10 cellular contexts compared by ENCODE assay signal in genomic region chr3:29430558-29430971, GRCh38.
DNase-seq lines count a peak whose midpoint lies in the region; ATAC-seq and TF ChIP-seq lines count a peak whose summit lies in the region.
"Had no signal": no experiment of that assay in that cellular context is flagged by ENCODE, and none has a peak within 500 bp of the region (broad histone marks: within the 10 kb centered on the region; RNA-seq: fewer than 3 reads in every experiment).

No MANE protein-coding gene starts in this region.

- H3K27me3 ChIP-seq in mammary epithelial cell (ENCODE audit: insufficient read depth, low read length) (no peaks in the 10 kb centered on the region), left lung (no peaks in the 10 kb centered on the region)

- intact Hi-C loops in MCF 10A (cut with micrococcal nuclease) (no loop called here), mammary epithelial cell (cut with micrococcal nuclease) (no loop called here), left lung (cut with DNase I) (no loop called here)

- H3K4me2 ChIP-seq in mammary epithelial cell (ENCODE audit: insufficient read depth, low read depth, low read length) = no peak overlapping the region

- no peak overlapping the region for H3K9ac ChIP-seq in mammary epithelial cell (ENCODE audit: insufficient read depth, low read length)

- no peak overlapping the region for H3K4me3 Mint-ChIP-seq in MCF 10A (ENCODE audit: unreplicated experiment)
- H3K4me3 Mint-ChIP-seq: activated CD8-positive, alpha-beta T cell treated with anti-CD3 and anti-CD28 coated beads, Interleukin-2, amount 10 ng/mL, durations not matched to agents 7 days and 5 days had no signal

- no peak overlapping the region for H3K27ac ChIP-seq in mammary epithelial cell (ENCODE audit: insufficient read depth, low read depth, low read length)
- peak overlapping the region; percentile 18 to 29 for H3K27ac ChIP-seq in left lung

- no peaks in the 10 kb centered on the region for H4K20me1 ChIP-seq in mammary epithelial cell (ENCODE audit: insufficient read depth, low read length)

- dilution Hi-C loops in mammary epithelial cell (cut with HindIII; ENCODE audit: low sequenced_read_pairs) = no loop called here

- H3K4me1 ChIP-seq in mammary epithelial cell (ENCODE audit: insufficient read depth, low read length) (no peaks in the 10 kb centered on the region), left lung (peaks cover 0 to 8% of the 10 kb centered on the region in 2 donors)

- WGBS in mammary epithelial cell (ENCODE audit: low coverage, missing lambda C conversion rate) = 31% methylated on average over 1 of the region's 1 CpG

- H3K36me3 ChIP-seq in mammary epithelial cell (ENCODE audit: insufficient read depth, low read length) = no peaks in the 10 kb centered on the region
- no peaks in the 10 kb centered on the region for H3K36me3 ChIP-seq in left lung

- DNase-seq in MCF 10A (ENCODE audit: unreplicated experiment) (no peak), mammary epithelial cell (no peak), amniotic stem cell (lab: John Stamatoyannopoulos, UW) (peak; percentile 17), left lung (no peak), GM20000 (ENCODE audit: low spot score) (no peak), DMS53 (lab: John Stamatoyannopoulos, UW) (no peak), OCI-M1 (lab: John Stamatoyannopoulos, UW) (no peak)
- DNase-seq: activated CD8-positive, alpha-beta T cell treated with anti-CD3 and anti-CD28 coated beads, Interleukin-2, amount 10 ng/mL, durations not matched to agents 7 days and 5 days; SHP77 treated with DMSO at 0.1 percent for 48 hours had no signal

- peak; percentile 33 for ATAC-seq in left lung
- ATAC-seq in HG02884 (IDR thresholded peaks at IDR 0.05; ENCODE audit: unreplicated experiment) = no peak
- ATAC-seq: activated CD8-positive, alpha-beta T cell treated with anti-CD3 and anti-CD28 coated beads, Interleukin-2, amount 10 ng/mL, durations not matched to agents 7 days and 5 days had no signal

- POLR2A ChIA-PET in MCF 10A (lab: Yijun Ruan, JAX) = interaction anchor here (0.8 to 1.5 kb wide), 3 partner anchors 21 to 326 kb away, joined by 3 to 4 read pairs (median 4); no protein-coding TSS in a partner anchor

- peak overlapping the region; percentile 7 for H3K27ac Mint-ChIP-seq in MCF 10A (ENCODE audit: low read depth, unreplicated experiment)
- H3K27ac Mint-ChIP-seq: activated CD8-positive, alpha-beta T cell treated with anti-CD3 and anti-CD28 coated beads, Interleukin-2, amount 10 ng/mL, durations not matched to agents 7 days and 5 days had no signal

- peaks cover 9% of the 10 kb centered on the region for H3K36me3 Mint-ChIP-seq in MCF 10A (ENCODE audit: insufficient read depth, unreplicated experiment)

- CTCF ChIA-PET in MCF 10A (lab: Yijun Ruan, JAX) (interaction anchor here (0.7 kb wide), 1 partner anchor 576 kb away, joined by 3 read pairs; no protein-coding TSS in a partner anchor), mammary epithelial cell (lab: Charles Lee; ENCODE audit: low non-redundant PET) (no interaction called here)

- H2AFZ ChIP-seq in mammary epithelial cell (ENCODE audit: low read depth, low read length) = no peak overlapping the region

- no peaks in the 10 kb centered on the region for H3K79me2 ChIP-seq in mammary epithelial cell (ENCODE audit: insufficient read depth, low read length)

- TF ChIP-seq CTCF in MCF 10A (IDR thresholded peaks at IDR 0.05; ENCODE audit: unreplicated experiment) (no peak), mammary epithelial cell (conservative IDR thresholded peaks at IDR 0.05 in 1 of 2, IDR thresholded peaks at IDR 0.05 in 1 of 2; ENCODE audit: extremely low read depth in 1 of 2, insufficient read depth in 1 of 2, low read depth in 1 of 2, low read length in 2 of 2) (no peak), left lung (IDR thresholded peaks at IDR 0.05) (no peak), GM20000 (IDR thresholded peaks at IDR 0.05; ENCODE audit: extremely low read depth, missing control alignments) (no peak)

- no peaks in the 10 kb centered on the region for H3K27me3 Mint-ChIP-seq in MCF 10A (ENCODE audit: insufficient read depth, unreplicated experiment)

- H3K4me1 Mint-ChIP-seq in MCF 10A (ENCODE audit: insufficient read depth, unreplicated experiment) = peaks cover 5% of the 10 kb centered on the region

- BruUV-seq in MCF 10A (replicated peaks; lab: Mats Ljungman, UMichigan) = no TSS peak
- no TSS peak for BruUV-seq in mammary epithelial cell (replicated peaks; lab: Mats Ljungman, UMichigan)

- H3K9me3 ChIP-seq in mammary epithelial cell (replicated peaks; ENCODE audit: insufficient read depth, low read length) = no peaks in the 10 kb centered on the region
- H3K9me3 ChIP-seq in left lung = no peaks in the 10 kb centered on the region

- no peak overlapping the region for H3K4me3 ChIP-seq in mammary epithelial cell (replicated peaks in 1 of 3; ENCODE audit: insufficient read depth in 1 of 3, low read depth in 2 of 3, low read length in 3 of 3)
- H3K4me3 ChIP-seq in left lung = no peak overlapping the region

- in situ Hi-C loops in mammary epithelial cell (cut with MboI; ENCODE audit: low sequenced_read_pairs in 2 of 2) = no loop called here

- H3K9me3 Mint-ChIP-seq in MCF 10A (ENCODE audit: unreplicated experiment) = no peaks in the 10 kb centered on the region
